24 cellular contexts compared by ENCODE assay signal in the genomic region with DNA sequence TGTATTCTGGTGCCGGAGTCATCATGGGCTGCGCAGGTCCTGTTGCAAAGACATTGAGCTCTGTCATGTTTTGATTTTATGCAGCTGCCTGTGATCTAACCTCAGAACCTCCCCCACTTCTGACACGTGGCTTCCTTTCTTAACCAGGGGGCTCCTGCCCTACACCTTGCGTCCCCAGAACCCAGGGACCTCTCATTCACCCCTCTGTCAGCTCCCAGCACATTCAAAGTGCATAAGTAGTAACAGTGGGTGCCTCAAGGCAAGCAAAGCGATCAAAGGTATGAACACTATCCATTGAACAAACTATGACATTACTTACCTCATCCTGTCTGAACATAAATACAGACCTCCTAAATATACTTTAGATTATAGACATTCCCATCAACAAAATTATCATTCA.
"Had no signal": no experiment of that assay in that cellular context is flagged by ENCODE, and none has a peak within 500 bp of the region (broad histone marks: within the 10 kb centered on the region; RNA-seq: fewer than 3 reads in every experiment).

No MANE protein-coding gene starts in this region.

- H3K4me2 ChIP-seq: hepatocyte had no signal

- H3K36me3 ChIP-seq: colonic mucosa, esophagus muscularis mucosa, gastroesophageal sphincter, heart left ventricle, left lung, neutrophil, pancreas, tibial artery, upper lobe of left lung had no signal

- H3K27ac Mint-ChIP-seq: natural killer cell; stimulated activated memory B cell treated with anti-CD40 and anti-IgM and Interleukin-4, amounts not matched to agents 10 μg/mL and 1 μg/mL and 100 μg/mL, for 72 hours had no signal

- H3K79me2 ChIP-seq: hepatocyte had no signal

- H3K36me3 Mint-ChIP-seq: natural killer cell; stimulated activated memory B cell treated with anti-CD40 and anti-IgM and Interleukin-4, amounts not matched to agents 10 μg/mL and 1 μg/mL and 100 μg/mL, for 72 hours had no signal

- H3K4me3 ChIP-seq: colonic mucosa, esophagus muscularis mucosa, gastroesophageal sphincter, heart left ventricle, hepatocyte, left lung, pancreas, testis, tibial artery, upper lobe of left lung had no signal

- ATAC-seq: foreskin keratinocyte; gastroesophageal sphincter; heart left ventricle; left lung; natural killer cell; pancreas; sciatic nerve; stimulated activated memory B cell treated with anti-CD40 and anti-IgM and Interleukin-4, amounts not matched to agents 10 μg/mL and 1 μg/mL and 100 μg/mL, for 72 hours; stimulated activated naive CD8-positive, alpha-beta T cell treated with anti-CD3 and anti-CD28 coated beads, Interleukin-15, Interleukin-2, amounts not matched to agents 100 U/mL and 50 U/mL, for 24 hours had no signal

- H3K4me3 Mint-ChIP-seq: natural killer cell; neural crest cell; stimulated activated memory B cell treated with anti-CD40 and anti-IgM and Interleukin-4, amounts not matched to agents 10 μg/mL and 1 μg/mL and 100 μg/mL, for 72 hours had no signal

- H3K27me3 ChIP-seq: colonic mucosa, esophagus muscularis mucosa, foreskin keratinocyte, gastroesophageal sphincter, heart left ventricle, hepatocyte, left lung, neutrophil, pancreas, testis, tibial artery, upper lobe of left lung had no signal

- H3K4me1 Mint-ChIP-seq: natural killer cell; stimulated activated memory B cell treated with anti-CD40 and anti-IgM and Interleukin-4, amounts not matched to agents 10 μg/mL and 1 μg/mL and 100 μg/mL, for 72 hours had no signal

- H3K27ac ChIP-seq: colonic mucosa, esophagus muscularis mucosa, foreskin keratinocyte, gastroesophageal sphincter, heart left ventricle, hepatocyte, left lung, neutrophil, pancreas, testis, tibial artery, upper lobe of left lung had no signal

- H2AFZ ChIP-seq: hepatocyte had no signal

- H3K4me1 ChIP-seq: colonic mucosa, esophagus muscularis mucosa, foreskin keratinocyte, gastroesophageal sphincter, heart left ventricle, left lung, pancreas, testis, tibial artery, upper lobe of left lung had no signal

- DNase-seq: colonic mucosa; dermis blood vessel endothelial cell; effector memory CD4-positive, alpha-beta T cell; foreskin keratinocyte; heart left ventricle; kidney; left lung; mesendoderm; natural killer cell; pancreas; stimulated activated CD4-positive, alpha-beta T cell treated with anti-CD3 and anti-CD28 coated beads, Interleukin-2, amount 100 ng/mL, for 24 hours; stimulated activated CD4-positive, alpha-beta T cell treated with anti-CD3 and anti-CD28 coated beads, Interleukin-4, amount 100 ng/mL, for 4 hours; stimulated activated naive CD8-positive, alpha-beta T cell treated with anti-CD3 and anti-CD28 coated beads, Interleukin-15, Interleukin-2, amounts not matched to agents 100 U/mL and 50 U/mL, for 24 hours; substantia nigra; testis; tibial artery; upper lobe of left lung had no signal
